Comparison of ENCODE assay signal across 8 cellular contexts in genomic region chr22:45503071-45503815, GRCh38. TPM values are rescaled to one million over a fixed set of nuclear protein-coding genes. Genes with fewer than 3 reads are reported as not detected.
DNase-seq lines count a peak whose midpoint lies in the region; ATAC-seq, FAIRE-seq and TF ChIP-seq lines count a peak whose summit lies in the region.

No MANE protein-coding gene starts in this region.

- no peaks in the 10 kb centered on the region for H3F3A ChIP-seq in neural cell (ENCODE audit: insufficient read depth, low read length, poor library complexity, severe bottlenecking)

- no peak for TF ChIP-seq RAD21 in Ishikawa (IDR thresholded peaks at IDR 0.05; ENCODE audit: low read depth)
- no peak for TF ChIP-seq RAD21 in neural cell (conservative IDR thresholded peaks at IDR 0.05)

- no peak for TF ChIP-seq POLR2A in endothelial cell of umbilical vein (IDR thresholded peaks at IDR 0.05; ENCODE audit: low read depth, low read length)

- intact Hi-C loops in endothelial cell of umbilical vein (cut with micrococcal nuclease) = no loop called here

- TF ChIP-seq EP300 in Ishikawa (IDR thresholded peaks at IDR 0.05; ENCODE audit: borderline replicate concordance) = no peak
- no peak for TF ChIP-seq EP300 in neural cell (conservative IDR thresholded peaks at IDR 0.05; ENCODE audit: poor library complexity, severe bottlenecking)

- no peaks in the 10 kb centered on the region for H3K9me1 ChIP-seq in endothelial cell of umbilical vein (replicated peaks; ENCODE audit: control insufficient read depth, extremely low read depth, insufficient read depth, low read length)

- H3K9me3 ChIP-seq in endothelial cell of umbilical vein (replicated peaks; ENCODE audit: control insufficient read depth, insufficient read depth, low read length) = no peaks in the 10 kb centered on the region
- no peaks in the 10 kb centered on the region for H3K9me3 ChIP-seq in neural cell (ENCODE audit: low read length)

- BruUV-seq in endothelial cell of umbilical vein (replicated peaks; lab: Mats Ljungman, UMichigan) = no TSS peak

- DNase-seq in endothelial cell of umbilical vein (ENCODE audit: low read depth, low spot score) (no peak), SHP77 treated with DMSO at 0.1 percent for 48 hours (lab: John Stamatoyannopoulos, UW) (no peak)
- no peak for DNase-seq in stimulated activated CD4-positive, alpha-beta T cell treated with anti-CD3 and anti-CD28 coated beads, Interleukin-4, amount 100 ng/mL, for 1 hour

- no peak for TF ChIP-seq CTCF in endothelial cell of umbilical vein (IDR thresholded peaks at IDR 0.05; ENCODE audit: extremely low read depth in 1 of 2, insufficient read depth in 1 of 2, low read depth in 1 of 2, low read length in 2 of 2)
- no peak for TF ChIP-seq CTCF in neural cell (IDR thresholded peaks at IDR 0.05; ENCODE audit: poor library complexity, severe bottlenecking)

- H3K4me2 ChIP-seq in endothelial cell of umbilical vein (ENCODE audit: insufficient read depth, low read length) (no peak overlapping the region), neural cell (ENCODE audit: low read length) (no peak overlapping the region)

- H3K4me3 ChIP-seq in ACC112 (ENCODE audit: low read depth, low read length) = peak overlapping the region; percentile 87
- H3K4me3 ChIP-seq in endothelial cell of umbilical vein (replicated peaks in 1 of 3; ENCODE audit: insufficient read depth in 1 of 3, low read depth in 1 of 3, low read length in 3 of 3) = peak overlapping the region in 1 of 3 experiments; percentile 25
- H3K4me3 ChIP-seq in neural cell (ENCODE audit: low read length) = peak overlapping the region; percentile 67

- CTCF ChIA-PET in endothelial cell of umbilical vein (lab: Charles Lee) = no interaction called here

- no peaks in the 10 kb centered on the region for H4K20me1 ChIP-seq in endothelial cell of umbilical vein (replicated peaks; ENCODE audit: control insufficient read depth, extremely low read depth, insufficient read depth, low read length)
- H4K20me1 ChIP-seq in neural cell (ENCODE audit: insufficient read depth) = no peaks in the 10 kb centered on the region

- H2AFZ ChIP-seq in ACC112 (ENCODE audit: low read length, unreplicated experiment) (peak overlapping the region; percentile 50), endothelial cell of umbilical vein (ENCODE audit: low read depth, low read length) (peak overlapping the region; percentile 82), neural cell (ENCODE audit: low read depth, low read length) (peak overlapping the region; percentile 14)

- H3K27me3 ChIP-seq in ACC112 (ENCODE audit: insufficient read depth, low read length) = no peaks in the 10 kb centered on the region
- H3K27me3 ChIP-seq in endothelial cell of umbilical vein (ENCODE audit: control insufficient read depth in 2 of 2, insufficient read depth in 2 of 2, low read length in 2 of 2) = peaks cover 4 to 5% of the 10 kb centered on the region in 2 experiments
- peaks cover 10% of the 10 kb centered on the region for H3K27me3 ChIP-seq in neural cell (ENCODE audit: insufficient read depth, low read depth, low read length)

- H3K9ac ChIP-seq in endothelial cell of umbilical vein (replicated peaks; ENCODE audit: extremely low read depth, insufficient read depth, low read length) (peak overlapping the region; percentile 6), neural cell (ENCODE audit: low read length) (peak overlapping the region; percentile 61)

- no peak for FAIRE-seq in endothelial cell of umbilical vein (lab: Jason Lieb, UNC)

- no peaks in the 10 kb centered on the region for H3K36me3 ChIP-seq in ACC112 (ENCODE audit: insufficient read depth, low read length)
- H3K36me3 ChIP-seq in endothelial cell of umbilical vein (ENCODE audit: control insufficient read depth in 2 of 2, extremely low read depth in 1 of 2, insufficient read depth in 2 of 2, low read length in 2 of 2) = no peaks in the 10 kb centered on the region
- no peaks in the 10 kb centered on the region for H3K36me3 ChIP-seq in neural cell (ENCODE audit: insufficient read depth, low read length)

- dilution Hi-C loops in endothelial cell of umbilical vein (cut with MboI; ENCODE audit: extremely low pct_ligation_motif_present, low sequenced_read_pairs) = no loop called here

- H3K4me1 ChIP-seq in ACC112 (ENCODE audit: control insufficient read depth, insufficient read depth, low read length, unreplicated experiment) (peaks cover 3% of the 10 kb centered on the region), endothelial cell of umbilical vein (ENCODE audit: control insufficient read depth, extremely low read depth, insufficient read depth, low read length) (peaks cover 4% of the 10 kb centered on the region)

- ATAC-seq in GM21390 (IDR thresholded peaks at IDR 0.05; ENCODE audit: unreplicated experiment) (no peak), GM21526 (IDR thresholded peaks at IDR 0.05; ENCODE audit: low FRiP score, unreplicated experiment) (no peak)

- H3K79me2 ChIP-seq in ACC112 (ENCODE audit: control insufficient read depth, insufficient read depth, low read length, unreplicated experiment) (peaks cover 26% of the 10 kb centered on the region), endothelial cell of umbilical vein (ENCODE audit: control insufficient read depth, insufficient read depth, low read length) (no peaks in the 10 kb centered on the region), neural cell (replicated peaks; ENCODE audit: insufficient read depth, low read length) (peaks cover 19% of the 10 kb centered on the region)

- no peak overlapping the region; the same call in 1 of the 2 replicates for H3K27ac ChIP-seq in ACC112 (ENCODE audit: low read depth, low read length)
- no peak overlapping the region for H3K27ac ChIP-seq in endothelial cell of umbilical vein (ENCODE audit: insufficient read depth, low read depth, low read length)
- H3K27ac ChIP-seq in neural cell (ENCODE audit: low read length) = no peak overlapping the region

- no peaks in the 10 kb centered on the region for H3K9me2 ChIP-seq in neural cell (ENCODE audit: insufficient read depth, low read length)

- POLR2A ChIA-PET in endothelial cell of umbilical vein (lab: Charles Lee) = no interaction called here

TF ChIP-seq in Ishikawa, 13 proteins besides CTCF, POLR2A, EP300 and RAD21:
- TF ChIP-seq MAX (IDR thresholded peaks at IDR 0.05) (peak; percentile 19; the same call in 1 of the 2 replicates), NFIC (IDR thresholded peaks at IDR 0.05) (no peak)

TF ChIP-seq in endothelial cell of umbilical vein, 7 proteins besides CTCF, POLR2A, EP300 and RAD21:
- TF ChIP-seq JUN (IDR thresholded peaks at IDR 0.05; ENCODE audit: borderline replicate concordance, insufficient read depth, insufficient read length, low read depth) = no peak
- TF ChIP-seq FOS (IDR thresholded peaks at IDR 0.05; ENCODE audit: borderline replicate concordance, insufficient read depth, low read length) = no peak
- no peak for TF ChIP-seq EZH2 (IDR thresholded peaks at IDR 0.05; ENCODE audit: borderline replicate concordance, low read depth, low read length, severe bottlenecking)
- no peak for TF ChIP-seq MYC (IDR thresholded peaks at IDR 0.05; ENCODE audit: low read depth, low read length)
- no peak for TF ChIP-seq POLR2AphosphoS5 (IDR thresholded peaks at IDR 0.05; ENCODE audit: insufficient read depth, low read depth, low read length)
- TF ChIP-seq MAX (IDR thresholded peaks at IDR 0.05; ENCODE audit: insufficient read depth, insufficient read length) = no peak
TF ChIP-seq in endothelial cell of umbilical vein: peak in this region for 0.

TF ChIP-seq in neural cell, 6 proteins besides CTCF, POLR2A, EP300 and RAD21:
- TF ChIP-seq POLR2AphosphoS5 (IDR thresholded peaks at IDR 0.05) = no peak
- no peak for TF ChIP-seq MXI1 (conservative IDR thresholded peaks at IDR 0.05; ENCODE audit: poor library complexity, severe bottlenecking)
- TF ChIP-seq, protein P1, sequence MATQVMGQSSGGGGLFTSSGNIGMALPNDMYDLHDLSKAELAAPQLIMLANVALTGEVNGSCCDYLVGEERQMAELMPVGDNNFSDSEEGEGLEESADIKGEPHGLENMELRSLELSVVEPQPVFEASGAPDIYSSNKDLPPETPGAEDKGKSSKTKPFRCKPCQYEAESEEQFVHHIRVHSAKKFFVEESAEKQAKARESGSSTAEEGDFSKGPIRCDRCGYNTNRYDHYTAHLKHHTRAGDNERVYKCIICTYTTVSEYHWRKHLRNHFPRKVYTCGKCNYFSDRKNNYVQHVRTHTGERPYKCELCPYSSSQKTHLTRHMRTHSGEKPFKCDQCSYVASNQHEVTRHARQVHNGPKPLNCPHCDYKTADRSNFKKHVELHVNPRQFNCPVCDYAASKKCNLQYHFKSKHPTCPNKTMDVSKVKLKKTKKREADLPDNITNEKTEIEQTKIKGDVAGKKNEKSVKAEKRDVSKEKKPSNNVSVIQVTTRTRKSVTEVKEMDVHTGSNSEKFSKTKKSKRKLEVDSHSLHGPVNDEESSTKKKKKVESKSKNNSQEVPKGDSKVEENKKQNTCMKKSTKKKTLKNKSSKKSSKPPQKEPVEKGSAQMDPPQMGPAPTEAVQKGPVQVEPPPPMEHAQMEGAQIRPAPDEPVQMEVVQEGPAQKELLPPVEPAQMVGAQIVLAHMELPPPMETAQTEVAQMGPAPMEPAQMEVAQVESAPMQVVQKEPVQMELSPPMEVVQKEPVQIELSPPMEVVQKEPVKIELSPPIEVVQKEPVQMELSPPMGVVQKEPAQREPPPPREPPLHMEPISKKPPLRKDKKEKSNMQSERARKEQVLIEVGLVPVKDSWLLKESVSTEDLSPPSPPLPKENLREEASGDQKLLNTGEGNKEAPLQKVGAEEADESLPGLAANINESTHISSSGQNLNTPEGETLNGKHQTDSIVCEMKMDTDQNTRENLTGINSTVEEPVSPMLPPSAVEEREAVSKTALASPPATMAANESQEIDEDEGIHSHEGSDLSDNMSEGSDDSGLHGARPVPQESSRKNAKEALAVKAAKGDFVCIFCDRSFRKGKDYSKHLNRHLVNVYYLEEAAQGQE (IDR thresholded peaks at IDR 0.05; ENCODE audit: borderline replicate concordance) = no peak
- no peak for TF ChIP-seq TAF1 (IDR thresholded peaks at IDR 0.05; ENCODE audit: low read depth)
- no peak for TF ChIP-seq EZH2 (IDR thresholded peaks at IDR 0.05; ENCODE audit: borderline replicate concordance, insufficient read depth, low read length, poor library complexity, severe bottlenecking)
- TF ChIP-seq SMC3 (conservative IDR thresholded peaks at IDR 0.05; ENCODE audit: poor library complexity) = no peak

RNA-seq across cellular contexts. Expression of gene FBLN1, which starts 0.6 kb away (rescaled TPM):
- total RNA-seq in endothelial cell of umbilical vein = 1.3 and 4.0 TPM in 2 replicates
- polyA plus RNA-seq in endothelial cell of umbilical vein (1.1 and 1.2 TPM in 2 replicates), neural cell (3.4 and 5.8 TPM in 2 replicates)
- polyA plus RNA-seq in endothelial cell of umbilical vein (2011; cell fraction: cytosol; rRNA removed) = 0.58 and 0.71 TPM in 2 replicates
- 0.34 and 0.67 TPM in 2 replicates for polyA plus RNA-seq in endothelial cell of umbilical vein (2011; cell fraction: nucleus; rRNA removed)
- 0.80 and 3.4 TPM in 2 replicates for polyA plus RNA-seq in endothelial cell of umbilical vein (2012)
- polyA minus RNA-seq in endothelial cell of umbilical vein (0.41 and 1.9 TPM in 2 replicates), neural cell (6.8 and 9.0 TPM in 2 replicates)
- 29.9 TPM for polyA minus RNA-seq in endothelial cell of umbilical vein (2011; cell fraction: cytosol; rRNA and poly(A)+ RNA removed)
- 0.38 and 0.96 TPM in 2 replicates for polyA minus RNA-seq in endothelial cell of umbilical vein (2011; cell fraction: nucleus; rRNA and poly(A)+ RNA removed)

Comparison
In these comparisons a context has a peak if more than half of its experiments do, and no peak if none do; other contexts are left out.
1. H2AFZ ChIP-seq: peak in every context shown above with its lines; median percentile 82 in endothelial cell of umbilical vein; 50 in ACC112; 14 in neural cell.